ENCODE assay signal across 1 cellular context in genomic region chr2:157830696-157831570, GRCh38.
TF ChIP-seq lines count a peak whose summit lies in the region.

No MANE protein-coding gene starts in this region.

TF ChIP-seq in HepG2, 621 proteins besides CTCF, POLR2A, EP300 and RAD21:
- TF ChIP-seq TFE3 (CRISPR knock-in tag; IDR thresholded peaks at IDR 0.05) (peak; percentile 63; the same call in 1 of the 2 replicates), CEBPB (IDR thresholded peaks at IDR 0.05; ENCODE audit: borderline replicate concordance, low read depth, low read length) (peak; percentile 65; the same call in 1 of the 2 replicates), GABPB1 (CRISPR knock-in tag; IDR thresholded peaks at IDR 0.05) (no peak), FOSL2 (CRISPR knock-in tag; IDR thresholded peaks at IDR 0.05) (peak; percentile 82)
TF ChIP-seq in HepG2: peak in this region for 3.
